ENCODE assay signal across 9 cellular contexts in the genomic region with DNA sequence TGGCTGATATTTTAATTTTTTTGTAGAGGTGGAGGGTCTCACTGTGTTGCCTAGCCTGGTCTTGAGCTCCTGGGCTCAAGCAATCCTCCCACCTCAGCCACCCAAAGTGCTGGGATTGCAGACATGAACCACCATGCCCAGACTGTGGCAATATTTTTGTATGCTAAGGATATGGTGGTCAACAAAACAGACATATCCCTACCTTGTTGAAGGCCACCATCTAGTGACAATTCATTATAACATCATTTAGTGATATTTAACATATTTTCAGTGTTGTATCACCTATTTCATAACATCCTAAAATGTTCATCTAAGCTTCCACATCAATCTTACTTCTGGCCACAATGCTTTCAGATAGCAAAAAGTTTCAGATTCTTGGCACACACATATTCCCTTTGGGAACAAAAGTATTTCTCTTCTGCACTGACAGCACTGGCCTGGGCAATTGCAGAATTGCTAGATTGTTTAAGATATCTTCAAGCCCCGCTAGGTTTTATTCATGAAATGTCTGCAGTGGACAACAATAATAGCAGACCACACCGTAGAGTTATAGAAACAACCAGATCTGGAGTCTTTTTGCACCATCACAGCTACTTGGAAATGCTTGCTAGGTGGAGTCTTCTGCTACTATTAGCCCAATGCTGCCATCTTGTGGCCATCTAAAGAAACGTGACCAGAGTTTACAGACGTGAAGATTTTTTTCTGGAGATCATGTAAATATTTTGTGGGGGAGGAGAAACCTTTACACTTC. TPM values are rescaled to one million over a fixed set of nuclear protein-coding genes. Genes with fewer than 3 reads are reported as not detected.
DNase-seq lines count a peak whose midpoint lies in the region; ATAC-seq and TF ChIP-seq lines count a peak whose summit lies in the region.
"Had no signal": no experiment of that assay in that cellular context is flagged by ENCODE, and none has a peak within 500 bp of the region (broad histone marks: within the 10 kb centered on the region; RNA-seq: fewer than 3 reads in every experiment).

No MANE protein-coding gene starts in this region.

- no peaks in the 10 kb centered on the region for H3K9me3 Mint-ChIP-seq in activated T-cell treated with anti-CD3 and anti-CD28 coated beads, Interleukin-2, amount 50 U/mL, for 4 hours
- H3K9me3 Mint-ChIP-seq in neural progenitor cell, result no peaks in the 10 kb centered on the region
- H3K9me3 Mint-ChIP-seq: activated naive CD4-positive, alpha-beta T cell treated with anti-CD3 and anti-CD28 coated beads, Interleukin-2, amount 50 U/mL, for 24 hours had no signal

- H3K4me3 Mint-ChIP-seq in activated T-cell treated with anti-CD3 and anti-CD28 coated beads, Interleukin-2, amount 50 U/mL, for 4 hours, result no peak overlapping the region
- H3K4me3 Mint-ChIP-seq in neural progenitor cell, result no peak overlapping the region
- H3K4me3 Mint-ChIP-seq: activated naive CD4-positive, alpha-beta T cell treated with anti-CD3 and anti-CD28 coated beads, Interleukin-2, amount 50 U/mL, for 24 hours had no signal

- TF ChIP-seq CTCF in neural progenitor cell (IDR thresholded peaks at IDR 0.05), result peak; percentile 93

- in situ Hi-C loops in Caki2 (cut with HindIII; ENCODE audit: low pct_unique_long_range_greater_than_20kb, low sequenced_read_pairs), result no loop called here

- H3K79me2 ChIP-seq in neural progenitor cell (ENCODE audit: low read depth), result no peaks in the 10 kb centered on the region

- DNase-seq in Caki2 (ENCODE audit: low read depth) (peak; percentile 67), HuH-7 (ENCODE audit: low spot score) (peak; percentile 32), OCI-M1 (lab: John Stamatoyannopoulos, UW) (peak; percentile 90), fibroblast of gingiva (ENCODE audit: low read depth) (peak; percentile 64), neural progenitor cell (ENCODE audit: low spot score) (peak; percentile 85)
- peak; percentile 64 for DNase-seq in activated T-cell treated with anti-CD3 and anti-CD28 coated beads, Interleukin-2, amount 50 U/mL, for 4 hours

- H3K4me1 Mint-ChIP-seq in activated T-cell treated with anti-CD3 and anti-CD28 coated beads, Interleukin-2, amount 50 U/mL, for 4 hours (ENCODE audit: low read depth), result peaks cover 19% of the 10 kb centered on the region
- H3K4me1 Mint-ChIP-seq in neural progenitor cell, result no peaks in the 10 kb centered on the region

- H3K27ac ChIP-seq in neural progenitor cell (no peak overlapping the region), temporal lobe (ENCODE audit: low read depth, low read length) (peak overlapping the region; percentile 54)

- peak overlapping the region; percentile 44 for H2AFZ ChIP-seq in neural progenitor cell (replicated peaks)

- no peaks in the 10 kb centered on the region for H3K27me3 ChIP-seq in neural progenitor cell

- no peak overlapping the region for H3K27ac Mint-ChIP-seq in neural progenitor cell
- H3K27ac Mint-ChIP-seq: activated naive CD4-positive, alpha-beta T cell treated with anti-CD3 and anti-CD28 coated beads, Interleukin-2, amount 50 U/mL, for 24 hours had no signal

- ATAC-seq in GM21367 (IDR thresholded peaks at IDR 0.05; ENCODE audit: unreplicated experiment), result peak; percentile 37
- peak; percentile 83 to 84 for ATAC-seq in activated T-cell treated with anti-CD3 and anti-CD28 coated beads, Interleukin-2, amount 50 U/mL, for 4 hours

- no peak overlapping the region for H3K4me2 ChIP-seq in neural progenitor cell

- no peaks in the 10 kb centered on the region for H3F3A ChIP-seq in neural progenitor cell (ENCODE audit: low read depth)

- no peaks in the 10 kb centered on the region for H3K4me1 ChIP-seq in neural progenitor cell

- H3K36me3 Mint-ChIP-seq in activated T-cell treated with anti-CD3 and anti-CD28 coated beads, Interleukin-2, amount 50 U/mL, for 4 hours (ENCODE audit: insufficient read depth), result no peaks in the 10 kb centered on the region
- no peaks in the 10 kb centered on the region for H3K36me3 Mint-ChIP-seq in neural progenitor cell
- H3K36me3 Mint-ChIP-seq: activated naive CD4-positive, alpha-beta T cell treated with anti-CD3 and anti-CD28 coated beads, Interleukin-2, amount 50 U/mL, for 24 hours had no signal

- no peaks in the 10 kb centered on the region for H3K27me3 Mint-ChIP-seq in activated T-cell treated with anti-CD3 and anti-CD28 coated beads, Interleukin-2, amount 50 U/mL, for 4 hours (ENCODE audit: low read depth)
- peaks cover 5% of the 10 kb centered on the region for H3K27me3 Mint-ChIP-seq in neural progenitor cell (ENCODE audit: insufficient read depth, low read depth)
- H3K27me3 Mint-ChIP-seq: activated naive CD4-positive, alpha-beta T cell treated with anti-CD3 and anti-CD28 coated beads, Interleukin-2, amount 50 U/mL, for 24 hours had no signal

- H3K36me3 ChIP-seq in neural progenitor cell, result no peaks in the 10 kb centered on the region

- no peak overlapping the region for H3K9ac ChIP-seq in neural progenitor cell

- H3K4me3 ChIP-seq in neural progenitor cell, result no peak overlapping the region

- H3K9me3 ChIP-seq in neural progenitor cell (ENCODE audit: low read depth), result no peaks in the 10 kb centered on the region

- H4K20me1 ChIP-seq in neural progenitor cell (ENCODE audit: low read depth), result no peaks in the 10 kb centered on the region

RNA-seq across cellular contexts. Expression of gene DNAJC12, which starts 58.4 kb away (rescaled TPM):
- total RNA-seq in Caki2 (2014; rRNA removed; shearing (Covaris generic); ENCODE audit: low replicate concordance), result 0.17 and 5.5 TPM in 2 replicates
- total RNA-seq in activated T-cell treated with anti-CD3 and anti-CD28 coated beads, Interleukin-2, amount 50 U/mL, for 4 hours, result under 1 TPM; 0.28 to 0.92 (median 0.84) TPM
- total RNA-seq in neural progenitor cell (ENCODE audit: low replicate concordance) (3.5 and 3.7 TPM in 2 replicates), temporal lobe (3.9 TPM)

Comparison
In these comparisons a context has a peak if more than half of its experiments do, and no peak if none do; other contexts are left out.
1. DNase-seq: peak in every context shown above with its lines; median percentile 90 in OCI-M1; 85 in neural progenitor cell; 67 in Caki2; 64 in activated T-cell treated with anti-CD3 and anti-CD28 coated beads, Interleukin-2, amount 50 U/mL, for 4 hours; 64 in fibroblast of gingiva; 32 in HuH-7.